1 cellular context compared by ENCODE assay signal in the genomic region with DNA sequence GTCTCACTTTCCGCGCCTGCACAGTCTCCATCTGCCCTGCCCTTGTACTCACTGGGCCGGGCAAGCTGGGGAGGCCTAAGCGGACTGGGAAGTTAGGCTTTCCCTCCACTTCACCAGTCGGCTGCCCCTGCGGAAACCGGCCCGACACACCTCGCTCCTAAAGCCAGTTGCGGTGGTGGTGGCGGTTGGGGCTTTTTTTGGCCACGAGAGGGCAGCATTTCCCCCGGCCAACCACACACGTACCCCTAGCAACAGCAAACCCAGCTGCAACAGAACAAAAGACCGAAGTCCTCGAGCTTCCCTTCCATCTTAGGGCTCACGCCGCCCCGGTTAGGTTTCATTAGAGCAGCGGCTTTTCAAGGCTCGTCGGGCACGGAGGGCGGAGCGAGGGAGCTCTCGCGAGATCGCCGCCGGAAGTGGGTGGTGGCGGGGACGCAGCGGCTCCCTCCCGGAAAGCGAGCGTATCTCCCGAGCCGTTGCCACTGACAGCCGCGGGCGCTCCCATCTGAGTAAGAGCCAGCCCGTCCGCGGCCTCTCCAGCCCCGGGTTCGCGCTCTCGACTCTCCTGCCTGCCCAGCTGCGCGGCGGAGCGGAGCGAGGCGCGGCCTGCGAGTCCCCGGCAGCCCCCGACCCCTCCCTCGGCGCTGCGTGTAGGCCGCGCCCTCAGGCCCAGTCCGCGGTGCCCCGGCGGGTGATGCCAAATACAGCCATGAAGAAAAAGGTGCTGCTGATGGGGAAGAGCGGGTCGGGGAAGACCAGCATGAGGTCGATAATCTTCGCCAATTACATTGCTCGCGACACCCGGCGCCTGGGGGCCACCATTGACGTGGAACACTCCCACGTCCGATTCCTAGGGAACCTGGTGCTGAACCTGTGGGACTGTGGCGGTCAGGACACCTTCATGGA.
TF ChIP-seq lines count a peak whose summit lies in the region.

A gene with protein sequence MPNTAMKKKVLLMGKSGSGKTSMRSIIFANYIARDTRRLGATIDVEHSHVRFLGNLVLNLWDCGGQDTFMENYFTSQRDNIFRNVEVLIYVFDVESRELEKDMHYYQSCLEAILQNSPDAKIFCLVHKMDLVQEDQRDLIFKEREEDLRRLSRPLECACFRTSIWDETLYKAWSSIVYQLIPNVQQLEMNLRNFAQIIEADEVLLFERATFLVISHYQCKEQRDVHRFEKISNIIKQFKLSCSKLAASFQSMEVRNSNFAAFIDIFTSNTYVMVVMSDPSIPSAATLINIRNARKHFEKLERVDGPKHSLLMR (plus strand): TSS at position 462 of the 906 bp plus-strand sequence. CDS start 233 bp downstream, at position 695.

TF ChIP-seq in HepG2, 621 proteins besides CTCF, POLR2A, EP300 and RAD21 (continued from another document and continues in another):
- TF ChIP-seq, protein P1, sequence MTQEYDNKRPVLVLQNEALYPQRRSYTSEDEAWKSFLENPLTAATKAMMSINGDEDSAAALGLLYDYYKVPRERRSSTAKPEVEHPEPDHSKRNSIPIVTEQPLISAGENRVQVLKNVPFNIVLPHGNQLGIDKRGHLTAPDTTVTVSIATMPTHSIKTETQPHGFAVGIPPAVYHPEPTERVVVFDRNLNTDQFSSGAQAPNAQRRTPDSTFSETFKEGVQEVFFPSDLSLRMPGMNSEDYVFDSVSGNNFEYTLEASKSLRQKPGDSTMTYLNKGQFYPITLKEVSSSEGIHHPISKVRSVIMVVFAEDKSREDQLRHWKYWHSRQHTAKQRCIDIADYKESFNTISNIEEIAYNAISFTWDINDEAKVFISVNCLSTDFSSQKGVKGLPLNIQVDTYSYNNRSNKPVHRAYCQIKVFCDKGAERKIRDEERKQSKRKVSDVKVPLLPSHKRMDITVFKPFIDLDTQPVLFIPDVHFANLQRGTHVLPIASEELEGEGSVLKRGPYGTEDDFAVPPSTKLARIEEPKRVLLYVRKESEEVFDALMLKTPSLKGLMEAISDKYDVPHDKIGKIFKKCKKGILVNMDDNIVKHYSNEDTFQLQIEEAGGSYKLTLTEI (CRISPR knock-in tag; conservative IDR thresholded peaks at IDR 0.05), result no peak
- TF ChIP-seq ZFP82 (CRISPR knock-in tag; IDR thresholded peaks at IDR 0.05; ENCODE audit: borderline replicate concordance) (peak; percentile 93), NFYC (CRISPR knock-in tag; IDR thresholded peaks at IDR 0.05) (no peak), SKIL (CRISPR knock-in tag; IDR thresholded peaks at IDR 0.05; ENCODE audit: borderline replicate concordance) (no peak), ZBTB4 (CRISPR knock-in tag; IDR thresholded peaks at IDR 0.05; ENCODE audit: borderline replicate concordance) (peak; percentile 81), ATF5 (CRISPR knock-in tag; IDR thresholded peaks at IDR 0.05; ENCODE audit: low read depth) (no peak), NR1H2 (CRISPR knock-in tag; IDR thresholded peaks at IDR 0.05; ENCODE audit: borderline replicate concordance, low read depth) (no peak), RELA (CRISPR knock-in tag; IDR thresholded peaks at IDR 0.05) (no peak; the same call in none of the 2 replicates), ZNF574 (CRISPR knock-in tag; IDR thresholded peaks at IDR 0.05) (peak; percentile 91), KLF12 (CRISPR knock-in tag; IDR thresholded peaks at IDR 0.05; ENCODE audit: borderline replicate concordance) (peak; percentile 77; the same call in 1 of the 2 replicates), ZNF335 (CRISPR knock-in tag; IDR thresholded peaks at IDR 0.05) (no peak), SRSF1 (optimal IDR thresholded peaks at IDR 0.05; ENCODE audit: low read depth, low read length) (no peak), SMARCE1 (IDR thresholded peaks at IDR 0.05; ENCODE audit: borderline replicate concordance) (no peak), SP4 (CRISPR knock-in tag; IDR thresholded peaks at IDR 0.05) (peak; percentile 88), SRSF4 (IDR thresholded peaks at IDR 0.05; ENCODE audit: low read depth, low read length, poor library complexity, severe bottlenecking) (no peak), SRSF9 (IDR thresholded peaks at IDR 0.05; ENCODE audit: borderline replicate concordance, insufficient read depth, low read depth, low read length, poor library complexity, severe bottlenecking) (no peak), KLF9 (CRISPR knock-in tag; IDR thresholded peaks at IDR 0.05; ENCODE audit: low read depth) (peak; percentile 40; the same call in 1 of the 2 replicates), RXRA (CRISPR knock-in tag; IDR thresholded peaks at IDR 0.05) (peak; percentile 72; the same call in 1 of the 2 replicates), ATF7-NPFF (CRISPR knock-in tag; IDR thresholded peaks at IDR 0.05; ENCODE audit: low read depth) (peak; percentile 85), ZNF430 (CRISPR knock-in tag; IDR thresholded peaks at IDR 0.05) (peak; percentile 95), ZNF460 (CRISPR knock-in tag; IDR thresholded peaks at IDR 0.05; ENCODE audit: borderline replicate concordance) (no peak; the same call in 1 of the 2 replicates)
- TF ChIP-seq, protein P2, sequence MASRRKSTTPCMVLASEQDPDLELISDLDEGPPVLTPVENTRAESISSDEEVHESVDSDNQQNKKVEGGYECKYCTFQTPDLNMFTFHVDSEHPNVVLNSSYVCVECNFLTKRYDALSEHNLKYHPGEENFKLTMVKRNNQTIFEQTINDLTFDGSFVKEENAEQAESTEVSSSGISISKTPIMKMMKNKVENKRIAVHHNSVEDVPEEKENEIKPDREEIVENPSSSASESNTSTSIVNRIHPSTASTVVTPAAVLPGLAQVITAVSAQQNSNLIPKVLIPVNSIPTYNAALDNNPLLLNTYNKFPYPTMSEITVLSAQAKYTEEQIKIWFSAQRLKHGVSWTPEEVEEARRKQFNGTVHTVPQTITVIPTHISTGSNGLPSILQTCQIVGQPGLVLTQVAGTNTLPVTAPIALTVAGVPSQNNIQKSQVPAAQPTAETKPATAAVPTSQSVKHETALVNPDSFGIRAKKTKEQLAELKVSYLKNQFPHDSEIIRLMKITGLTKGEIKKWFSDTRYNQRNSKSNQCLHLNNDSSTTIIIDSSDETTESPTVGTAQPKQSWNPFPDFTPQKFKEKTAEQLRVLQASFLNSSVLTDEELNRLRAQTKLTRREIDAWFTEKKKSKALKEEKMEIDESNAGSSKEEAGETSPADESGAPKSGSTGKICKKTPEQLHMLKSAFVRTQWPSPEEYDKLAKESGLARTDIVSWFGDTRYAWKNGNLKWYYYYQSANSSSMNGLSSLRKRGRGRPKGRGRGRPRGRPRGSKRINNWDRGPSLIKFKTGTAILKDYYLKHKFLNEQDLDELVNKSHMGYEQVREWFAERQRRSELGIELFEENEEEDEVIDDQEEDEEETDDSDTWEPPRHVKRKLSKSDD (CRISPR knock-in tag; IDR thresholded peaks at IDR 0.05; ENCODE audit: low read depth), result peak; percentile 65; the same call in 1 of the 2 replicates
- TF ChIP-seq, protein P3, sequence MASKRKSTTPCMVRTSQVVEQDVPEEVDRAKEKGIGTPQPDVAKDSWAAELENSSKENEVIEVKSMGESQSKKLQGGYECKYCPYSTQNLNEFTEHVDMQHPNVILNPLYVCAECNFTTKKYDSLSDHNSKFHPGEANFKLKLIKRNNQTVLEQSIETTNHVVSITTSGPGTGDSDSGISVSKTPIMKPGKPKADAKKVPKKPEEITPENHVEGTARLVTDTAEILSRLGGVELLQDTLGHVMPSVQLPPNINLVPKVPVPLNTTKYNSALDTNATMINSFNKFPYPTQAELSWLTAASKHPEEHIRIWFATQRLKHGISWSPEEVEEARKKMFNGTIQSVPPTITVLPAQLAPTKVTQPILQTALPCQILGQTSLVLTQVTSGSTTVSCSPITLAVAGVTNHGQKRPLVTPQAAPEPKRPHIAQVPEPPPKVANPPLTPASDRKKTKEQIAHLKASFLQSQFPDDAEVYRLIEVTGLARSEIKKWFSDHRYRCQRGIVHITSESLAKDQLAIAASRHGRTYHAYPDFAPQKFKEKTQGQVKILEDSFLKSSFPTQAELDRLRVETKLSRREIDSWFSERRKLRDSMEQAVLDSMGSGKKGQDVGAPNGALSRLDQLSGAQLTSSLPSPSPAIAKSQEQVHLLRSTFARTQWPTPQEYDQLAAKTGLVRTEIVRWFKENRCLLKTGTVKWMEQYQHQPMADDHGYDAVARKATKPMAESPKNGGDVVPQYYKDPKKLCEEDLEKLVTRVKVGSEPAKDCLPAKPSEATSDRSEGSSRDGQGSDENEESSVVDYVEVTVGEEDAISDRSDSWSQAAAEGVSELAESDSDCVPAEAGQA (IDR thresholded peaks at IDR 0.05; ENCODE audit: low read depth), result peak; percentile 71; the same call in 1 of the 2 replicates
- TF ChIP-seq, protein P3 (CRISPR knock-in tag; IDR thresholded peaks at IDR 0.05; ENCODE audit: borderline replicate concordance), result peak; percentile 88; the same call in 1 of the 2 replicates
- TF ChIP-seq, protein P4, sequence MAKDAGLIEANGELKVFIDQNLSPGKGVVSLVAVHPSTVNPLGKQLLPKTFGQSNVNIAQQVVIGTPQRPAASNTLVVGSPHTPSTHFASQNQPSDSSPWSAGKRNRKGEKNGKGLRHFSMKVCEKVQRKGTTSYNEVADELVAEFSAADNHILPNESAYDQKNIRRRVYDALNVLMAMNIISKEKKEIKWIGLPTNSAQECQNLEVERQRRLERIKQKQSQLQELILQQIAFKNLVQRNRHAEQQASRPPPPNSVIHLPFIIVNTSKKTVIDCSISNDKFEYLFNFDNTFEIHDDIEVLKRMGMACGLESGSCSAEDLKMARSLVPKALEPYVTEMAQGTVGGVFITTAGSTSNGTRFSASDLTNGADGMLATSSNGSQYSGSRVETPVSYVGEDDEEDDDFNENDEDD (CRISPR knock-in tag; IDR thresholded peaks at IDR 0.05; ENCODE audit: borderline replicate concordance), result no peak; the same call in 1 of the 2 replicates
